1 cellular context compared by ENCODE assay signal in genomic region chr19:2724148-2724557, GRCh38.
A peak's percentile ranks its signal among the peaks of the same experiment; 100 is the strongest.
TF ChIP-seq lines count a peak whose summit lies in the region.

No MANE protein-coding gene starts in this region.

TF ChIP-seq in HepG2, 621 proteins besides CTCF, POLR2A, EP300 and RAD21:
- TF ChIP-seq ZNF768 (CRISPR knock-in tag; IDR thresholded peaks at IDR 0.05) (peak; percentile 81; the same call in 1 of the 2 replicates), ZNF687 (CRISPR knock-in tag; IDR thresholded peaks at IDR 0.05) (peak; percentile 33), NFKB2 (CRISPR knock-in tag; IDR thresholded peaks at IDR 0.05; ENCODE audit: borderline replicate concordance) (peak; percentile 28; the same call in 1 of the 2 replicates)
- TF ChIP-seq, protein P1, sequence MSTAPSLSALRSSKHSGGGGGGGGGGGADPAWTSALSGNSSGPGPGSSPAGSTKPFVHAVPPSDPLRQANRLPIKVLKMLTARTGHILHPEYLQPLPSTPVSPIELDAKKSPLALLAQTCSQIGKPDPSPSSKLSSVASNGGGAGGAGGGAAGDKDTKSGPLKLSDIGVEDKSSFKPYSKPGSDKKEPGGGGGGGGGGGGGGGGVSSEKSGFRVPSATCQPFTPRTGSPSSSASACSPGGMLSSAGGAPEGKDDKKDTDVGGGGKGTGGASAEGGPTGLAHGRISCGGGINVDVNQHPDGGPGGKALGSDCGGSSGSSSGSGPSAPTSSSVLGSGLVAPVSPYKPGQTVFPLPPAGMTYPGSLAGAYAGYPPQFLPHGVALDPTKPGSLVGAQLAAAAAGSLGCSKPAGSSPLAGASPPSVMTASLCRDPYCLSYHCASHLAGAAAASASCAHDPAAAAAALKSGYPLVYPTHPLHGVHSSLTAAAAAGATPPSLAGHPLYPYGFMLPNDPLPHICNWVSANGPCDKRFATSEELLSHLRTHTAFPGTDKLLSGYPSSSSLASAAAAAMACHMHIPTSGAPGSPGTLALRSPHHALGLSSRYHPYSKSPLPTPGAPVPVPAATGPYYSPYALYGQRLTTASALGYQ (CRISPR knock-in tag; IDR thresholded peaks at IDR 0.05) = no peak
